In genomic region chr2:159409116-159409800, GRCh38 we compare ENCODE assay signal across 22 cellular contexts.
A peak's percentile ranks its signal among the peaks of the same experiment; 100 is the strongest.
DNase-seq lines count a peak whose midpoint lies in the region; ATAC-seq, FAIRE-seq and TF ChIP-seq lines count a peak whose summit lies in the region.
"Had no signal": no experiment of that assay in that cellular context is flagged by ENCODE, and none has a peak within 500 bp of the region (broad histone marks: within the 10 kb centered on the region; RNA-seq: fewer than 3 reads in every experiment).

No MANE protein-coding gene starts in this region.

- DNase-seq in GM06990 (ENCODE audit: extremely low read depth, insufficient read length) (peak; percentile 26), MV-4-11 (lab: John Stamatoyannopoulos, UW) (no peak), left colon (no peak), NCI-H774 (lab: John Stamatoyannopoulos, UW) (no peak)
- DNase-seq: AML-193; CD4-positive, alpha-beta T cell; H9; KBM-7; NCI-H1417; NCI-H1694; NCI-H2029 treated with DMSO at 0.1 percent for 48 hours; NCI-H446 treated with DMSO at 0.1 percent for 48 hours; NCI-H526; SHP77 had no signal

- ATAC-seq in GM18517 (IDR thresholded peaks at IDR 0.05; ENCODE audit: unreplicated experiment): peak; percentile 64
- ATAC-seq in HG02885 (IDR thresholded peaks at IDR 0.05; ENCODE audit: poor library complexity, unreplicated experiment): peak; percentile 42
- ATAC-seq in HG02973 (IDR thresholded peaks at IDR 0.05; ENCODE audit: unreplicated experiment): no peak
- no peak for ATAC-seq in left colon
- ATAC-seq: A549, GM23338 had no signal

- H3K4me3 ChIP-seq in GM06990 (replicated peaks; ENCODE audit: low read depth, low read length): no peak overlapping the region
- H3K4me3 ChIP-seq: A549; BLaER1 treated with 17β-estradiol and CSF1 and Interleukin-3, amounts not matched to agents 10 nM and 100 nM; GM23338 had no signal

- FAIRE-seq in islet of Langerhans (lab: Jason Lieb, UNC): peak; percentile 86
- FAIRE-seq: A549, D721Med had no signal

- no peak for TF ChIP-seq CTCF in GM06990 (IDR thresholded peaks at IDR 0.05; ENCODE audit: insufficient read depth, low read length, poor library complexity, severe bottlenecking)

- no peaks in the 10 kb centered on the region for H3K27me3 ChIP-seq in GM06990 (replicated peaks; ENCODE audit: control insufficient read depth, insufficient read depth, low read length)
- H3K27me3 ChIP-seq: BLaER1 treated with 17β-estradiol and CSF1 and Interleukin-3, amounts not matched to agents 10 nM and 100 nM had no signal

- no peaks in the 10 kb centered on the region for H3K36me3 ChIP-seq in GM06990 (ENCODE audit: control insufficient read depth, insufficient read depth, low read length)

- intact Hi-C loops in left colon (cut with DNase I, micrococcal nuclease): no loop called here

Comparison
In these comparisons a context has a peak if more than half of its experiments do, and no peak if none do; other contexts are left out.
1. ATAC-seq: peak in GM18517 (single experiment) and HG02885 (single experiment); none in HG02973 (single experiment) and left colon (single experiment).